Comparison of ENCODE assay signal across 8 cellular contexts in genomic region chr20:50731055-50731929, GRCh38. TPM values are rescaled to one million over a fixed set of nuclear protein-coding genes. Genes with fewer than 3 reads are reported as not detected.
DNase-seq lines count a peak whose midpoint lies in the region; ATAC-seq and TF ChIP-seq lines count a peak whose summit lies in the region.

Gene PARD6B (plus strand): TSS chr20:50731580. CDS start chr20:50731787, 207 bp downstream.

- peak within 1 kb of the TSS; percentile 82 for H2AFZ ChIP-seq in smooth muscle cell (ENCODE audit: low read depth)

- peaks cover 20% of the 10 kb centered on the region for H3K4me1 ChIP-seq in smooth muscle cell (ENCODE audit: low read depth)

- H3K4me1 Mint-ChIP-seq in WTC11 (peaks cover 40% of the 10 kb centered on the region), immature natural killer cell (peaks cover 15 to 17% of the 10 kb centered on the region in 2 donors)

- no peaks in the 10 kb centered on the region for H3K9me3 ChIP-seq in smooth muscle cell (replicated peaks; ENCODE audit: low read depth)

- TF ChIP-seq CTCF in AG09319 (IDR thresholded peaks at IDR 0.05; ENCODE audit: low read depth, low read length): no peak
- TF ChIP-seq CTCF in WTC11 (IDR thresholded peaks at IDR 0.05): no peak
- TF ChIP-seq CTCF in cardiac fibroblast (IDR thresholded peaks at IDR 0.05; ENCODE audit: low read depth, low read length): no peak
- TF ChIP-seq CTCF in smooth muscle cell (IDR thresholded peaks at IDR 0.05; ENCODE audit: borderline replicate concordance, insufficient read depth, poor library complexity, severe bottlenecking): no peak

- no peaks in the 10 kb centered on the region for H4K20me1 ChIP-seq in smooth muscle cell (ENCODE audit: low read depth)

- H3K9me3 Mint-ChIP-seq in WTC11 (no peaks in the 10 kb centered on the region), immature natural killer cell (no peaks in the 10 kb centered on the region)

- H3K79me2 ChIP-seq in smooth muscle cell (ENCODE audit: low read depth): peaks cover 17% of the 10 kb centered on the region

- peak within 1 kb of the TSS; percentile 73 for H3K9ac ChIP-seq in smooth muscle cell (ENCODE audit: low read depth)

- DNase-seq in AG09319 (ENCODE audit: extremely low read depth, low read depth): peak; percentile 75
- DNase-seq in NCI-H2227 treated with DMSO at 0.1 percent for 48 hours (lab: John Stamatoyannopoulos, UW): peak; percentile 99
- DNase-seq in WTC11 (ENCODE audit: low spot score): peak; percentile 99
- DNase-seq in cardiac fibroblast (ENCODE audit: low read depth in 2 of 2): peak; percentile 91 to 94
- DNase-seq in immature natural killer cell: peak; percentile 98 to 99 (median 99)
- peak; percentile 75 for DNase-seq in smooth muscle cell (lab: John Stamatoyannopoulos, UW; ENCODE audit: unreplicated experiment)

- peak within 1 kb of the TSS; percentile 85 for H3K27ac ChIP-seq in smooth muscle cell (ENCODE audit: low read depth)

- H3K27me3 ChIP-seq in smooth muscle cell (ENCODE audit: low read depth): peaks cover 13% of the 10 kb centered on the region

- peak; percentile 91 for ATAC-seq in GM19025 (IDR thresholded peaks at IDR 0.05; ENCODE audit: low read depth, unreplicated experiment)
- ATAC-seq in HG03196 (IDR thresholded peaks at IDR 0.05; ENCODE audit: unreplicated experiment): peak; percentile 88
- peak; percentile 95 for ATAC-seq in WTC11

- WGBS in smooth muscle cell (ENCODE audit: low lambda C conversion rate): under 1% methylated on average over 65 of the region's 114 CpGs

- POLR2A ChIA-PET in WTC11 (lab: Charles Lee): interaction anchor here (1.4 to 2.0 kb wide), 3 partner anchors 13 to 200 kb away, joined by 3 to 7 read pairs (median 4); partner anchors contain the start of gene ADNP

- CTCF ChIA-PET in WTC11 (lab: Charles Lee): interaction anchor here (0.5 to 4.9 kb wide), 13 partner anchors 13 to 105 kb away, joined by 3 to 39 read pairs (median 4); partner anchors contain the start of gene BCAS4

- H3K27ac Mint-ChIP-seq in WTC11: peak within 1 kb of the TSS; percentile 95
- H3K27ac Mint-ChIP-seq in immature natural killer cell: peak within 1 kb of the TSS; percentile 59 to 89 (median 82)

- H3K36me3 ChIP-seq in smooth muscle cell (ENCODE audit: low read depth): no peaks in the 10 kb centered on the region

- H3K36me3 Mint-ChIP-seq in WTC11: peaks cover 9% of the 10 kb centered on the region; the same call in 1 of the 2 replicates
- peaks cover 0 to 6% (median 0%) of the 10 kb centered on the region in 3 donors for H3K36me3 Mint-ChIP-seq in immature natural killer cell

- peaks cover 13% of the 10 kb centered on the region for H3F3A ChIP-seq in smooth muscle cell (ENCODE audit: low read depth)

- H3K27me3 Mint-ChIP-seq in WTC11 (ENCODE audit: low read depth) (no peaks in the 10 kb centered on the region), immature natural killer cell (ENCODE audit: low read depth in 3 of 3) (peaks cover 3 to 14% (median 6%) of the 10 kb centered on the region in 3 donors)

- H3K4me3 ChIP-seq in cardiac fibroblast (replicated peaks in 1 of 2; ENCODE audit: low read depth in 2 of 2, low read length in 2 of 2) (peak within 1 kb of the TSS; percentile 58 to 61), smooth muscle cell (peak within 1 kb of the TSS; percentile 73)

- H3K4me3 Mint-ChIP-seq in WTC11 (peak within 1 kb of the TSS; percentile 79), immature natural killer cell (peak within 1 kb of the TSS; percentile 85 to 90 (median 87))

- H3K4me2 ChIP-seq in smooth muscle cell: peak within 1 kb of the TSS; percentile 93

TF ChIP-seq in WTC11, 78 proteins besides CTCF, POLR2A, EP300 and RAD21 (continues in another document):
- peak; percentile 64 for TF ChIP-seq MAX (CRISPR knock-in tag; IDR thresholded peaks at IDR 0.05)
- no peak for TF ChIP-seq RORB (CRISPR knock-in tag; IDR thresholded peaks at IDR 0.05)
- no peak for TF ChIP-seq ZNF425 (CRISPR knock-in tag; conservative IDR thresholded peaks at IDR 0.05)
- TF ChIP-seq CREM (CRISPR knock-in tag; IDR thresholded peaks at IDR 0.05): no peak; the same call in 1 of the 2 replicates
- 0 out of 2 replicates have a peak, but pooled peaks have one; percentile 48 for TF ChIP-seq JUN (CRISPR knock-in tag; IDR thresholded peaks at IDR 0.05)
- no peak for TF ChIP-seq EMX1 (CRISPR knock-in tag; IDR thresholded peaks at IDR 0.05)
- no peak for TF ChIP-seq TP53 (CRISPR knock-in tag; IDR thresholded peaks at IDR 0.05)
- TF ChIP-seq ZBTB21 (CRISPR knock-in tag; IDR thresholded peaks at IDR 0.05; ENCODE audit: borderline replicate concordance): no peak
- TF ChIP-seq E2F5 (CRISPR knock-in tag; IDR thresholded peaks at IDR 0.05): 0 out of 2 replicates have a peak, but pooled peaks have one; percentile 3
- TF ChIP-seq NFE2L1 (CRISPR knock-in tag; IDR thresholded peaks at IDR 0.05): no peak
- no peak for TF ChIP-seq ZSCAN18 (CRISPR knock-in tag; IDR thresholded peaks at IDR 0.05)
- no peak for TF ChIP-seq MYBL2 (CRISPR knock-in tag; IDR thresholded peaks at IDR 0.05)
- TF ChIP-seq ARID4B (CRISPR knock-in tag; IDR thresholded peaks at IDR 0.05; ENCODE audit: borderline replicate concordance): no peak
- TF ChIP-seq NFYB (CRISPR knock-in tag; conservative IDR thresholded peaks at IDR 0.05; ENCODE audit: low read depth): peak; percentile 74

RNA-seq across cellular contexts. Expression of gene PARD6B, which starts in this region (rescaled TPM):
- total RNA-seq in WTC11 (2021) (29.6 to 38.0 TPM (median 37.5 TPM) in 3 replicates), smooth muscle cell (4.6 and 6.5 TPM in 2 replicates)
- polyA plus RNA-seq in immature natural killer cell (1 to 10 TPM in 1 of 3 donors, under 1 TPM in 2; 0.38 to 1.1 (median 0.96) TPM), smooth muscle cell (0.26 and 1.7 TPM in 2 replicates)

Comparison
In these comparisons a context has a peak if more than half of its experiments do, and no peak if none do; other contexts are left out.
1. Peak in every context shown above with its lines: DNase-seq, ATAC-seq, H3K4me3 ChIP-seq and H3K27ac ChIP-seq.